Comparison of ENCODE assay signal across 10 cellular contexts in the genomic region with DNA sequence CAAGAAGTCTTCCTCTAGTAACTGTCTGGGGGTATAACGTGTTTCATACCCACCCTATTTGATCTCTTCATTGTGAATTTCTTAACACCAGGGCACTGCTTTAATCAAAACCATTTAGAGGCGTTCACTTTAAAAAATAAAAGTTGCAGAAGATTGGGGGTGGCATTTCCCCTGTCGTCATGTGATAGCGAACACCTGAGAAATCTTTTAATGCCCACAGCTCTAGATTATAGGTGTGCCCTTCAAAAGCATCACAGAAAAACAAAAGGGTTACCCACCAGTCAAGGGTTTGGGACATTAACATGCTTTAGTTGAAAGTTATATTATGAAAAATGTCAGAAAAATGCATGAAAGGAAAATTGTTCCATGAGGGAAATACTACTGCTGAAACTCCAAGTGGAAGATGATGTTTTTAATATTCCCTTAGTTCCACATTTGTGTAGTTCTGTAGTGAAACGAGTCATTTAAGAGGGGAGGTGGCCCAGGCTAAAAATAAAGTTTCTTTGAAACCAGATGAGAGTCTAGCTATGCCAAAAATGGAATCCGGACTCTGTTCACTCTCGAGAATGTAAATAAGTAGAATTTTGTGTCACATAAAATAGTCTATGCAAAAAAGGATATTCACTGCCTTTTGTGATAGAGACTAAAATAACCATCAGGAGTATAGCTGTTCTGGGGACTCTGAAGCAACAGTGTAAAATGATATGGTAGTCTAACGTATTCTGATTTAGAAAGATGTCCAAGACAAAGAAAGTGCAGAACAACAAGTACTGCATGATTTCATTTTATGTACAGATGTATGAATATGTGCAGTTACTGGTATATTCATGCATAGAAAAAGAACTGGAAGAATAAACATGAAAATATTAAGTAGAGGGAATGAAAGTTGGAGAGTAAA. TPM values are rescaled to one million over a fixed set of nuclear protein-coding genes. Genes with fewer than 3 reads are reported as not detected.
DNase-seq lines count a peak whose midpoint lies in the region; ATAC-seq and TF ChIP-seq lines count a peak whose summit lies in the region.
"Had no signal": no experiment of that assay in that cellular context is flagged by ENCODE, and none has a peak within 500 bp of the region (broad histone marks: within the 10 kb centered on the region; RNA-seq: fewer than 3 reads in every experiment).

No MANE protein-coding gene starts in this region.

- H4K91ac ChIP-seq in neuronal stem cell (ENCODE audit: low read depth, low read length, poor library complexity), result no peak overlapping the region

- H3K14ac ChIP-seq in neuronal stem cell (ENCODE audit: low read length), result no peak overlapping the region

- ATAC-seq in GM19438 (IDR thresholded peaks at IDR 0.05; ENCODE audit: low read depth, unreplicated experiment) (peak; percentile 69), HG03064 (IDR thresholded peaks at IDR 0.05; ENCODE audit: low read depth, unreplicated experiment) (peak; percentile 49)

- H3K23ac ChIP-seq in neuronal stem cell (ENCODE audit: low read depth, low read length, poor library complexity), result no peak overlapping the region

- no peak overlapping the region for H2BK12ac ChIP-seq in neuronal stem cell (ENCODE audit: low read length)

- peak overlapping the region in 3 of 4 donors; percentile 8 to 11 (median 10) for H3K4me3 ChIP-seq in esophagus muscularis mucosa
- H3K4me3 ChIP-seq in neuronal stem cell (ENCODE audit: low read length in 2 of 2), result no peak overlapping the region

- H3K4me1 ChIP-seq in esophagus muscularis mucosa, result peaks cover 40 to 73% (median 64%) of the 10 kb centered on the region in 4 donors
- H3K4me1 ChIP-seq in neuronal stem cell (ENCODE audit: control insufficient read depth in 2 of 2, insufficient read depth in 1 of 2, low read depth in 1 of 2, low read length in 2 of 2), result no peaks in the 10 kb centered on the region

- H3K4me2 ChIP-seq in neuronal stem cell (ENCODE audit: insufficient read depth, low read length, poor library complexity, severe bottlenecking), result no peak overlapping the region

- no peaks in the 10 kb centered on the region for H3K27me3 ChIP-seq in esophagus muscularis mucosa
- no peaks in the 10 kb centered on the region for H3K27me3 ChIP-seq in neuronal stem cell (ENCODE audit: control insufficient read depth in 3 of 3, insufficient read depth in 3 of 3, low read depth in 1 of 3, low read length in 3 of 3)

- no peak for TF ChIP-seq POLR2A in esophagus muscularis mucosa (IDR thresholded peaks at IDR 0.05; ENCODE audit: low read depth)

- DNase-seq in EH (ENCODE audit: low read depth) (peak; percentile 51), esophagus muscularis mucosa (ENCODE audit: extremely low spot score) (no peak), head of caudate nucleus (no peak), kidney glomerular epithelial cell (lab: John Stamatoyannopoulos, UW) (no peak), neuronal stem cell (ENCODE audit: low spot score) (no peak)
- DNase-seq in stimulated activated CD4-positive, alpha-beta T cell treated with anti-CD3 and anti-CD28 coated beads, Interleukin-15, amount 100 ng/mL, for 24 hours, result no peak
- DNase-seq: islet precursor cell, NCI-H345 had no signal

- H3K9me3 ChIP-seq in esophagus muscularis mucosa, result no peaks in the 10 kb centered on the region
- no peaks in the 10 kb centered on the region for H3K9me3 ChIP-seq in neuronal stem cell (replicated peaks in 1 of 2; ENCODE audit: control insufficient read depth in 2 of 2, insufficient read depth in 1 of 2, low read depth in 1 of 2, low read length in 2 of 2)

- no peak overlapping the region for H2AK5ac ChIP-seq in neuronal stem cell (ENCODE audit: low read depth, low read length)

- H3K79me1 ChIP-seq in neuronal stem cell (ENCODE audit: low read depth, low read length), result no peaks in the 10 kb centered on the region

- H2AFZ ChIP-seq in neuronal stem cell (ENCODE audit: low read length), result no peak overlapping the region

- 36% methylated on average over 8 of the region's 8 CpGs for WGBS in esophagus muscularis mucosa
- no CpG with 5 or more reads among the region's 8 CpGs for WGBS in neuronal stem cell (ENCODE audit: extremely low coverage in 2 of 2, insufficient read length in 2 of 2, insufficient replicate concordance in 1 of 2), 2 donors

- no peak overlapping the region for H3K4ac ChIP-seq in neuronal stem cell (ENCODE audit: low read length)

- H2BK15ac ChIP-seq in neuronal stem cell (ENCODE audit: low read length), result no peak overlapping the region

- no peak overlapping the region for H2BK120ac ChIP-seq in neuronal stem cell (ENCODE audit: low read depth, low read length)

- peaks cover 0 to 18% (median 9%) of the 10 kb centered on the region in 4 donors for H3K36me3 ChIP-seq in esophagus muscularis mucosa
- H3K36me3 ChIP-seq in neuronal stem cell (replicated peaks in 1 of 2; ENCODE audit: control insufficient read depth in 2 of 2, insufficient read depth in 2 of 2, low read length in 2 of 2), result peaks cover 0 to 12% of the 10 kb centered on the region in 2 donors

- TF ChIP-seq CTCF in esophagus muscularis mucosa (IDR thresholded peaks at IDR 0.05), result no peak

- intact Hi-C loops in esophagus muscularis mucosa (cut with DNase I), result no loop called here
- intact Hi-C loops in head of caudate nucleus (cut with DNase I), result no loop called here

- H3K9ac ChIP-seq in neuronal stem cell (ENCODE audit: low read depth, low read length, poor library complexity), result no peak overlapping the region

- H3K27ac ChIP-seq in esophagus muscularis mucosa (replicated peaks in 1 of 4), result peak overlapping the region; percentile 55 to 85 (median 65)
- H3K27ac ChIP-seq in neuronal stem cell (replicated peaks; ENCODE audit: low read length), result no peak overlapping the region

- no peak for TF ChIP-seq EP300 in esophagus muscularis mucosa (IDR thresholded peaks at IDR 0.05)

- H3K18ac ChIP-seq in neuronal stem cell (ENCODE audit: low read length), result no peak overlapping the region

- H4K8ac ChIP-seq in neuronal stem cell (ENCODE audit: low read depth, low read length), result no peak overlapping the region

- H2BK5ac ChIP-seq in neuronal stem cell (ENCODE audit: low read length), result no peak overlapping the region

RNA-seq across cellular contexts. Expression of gene ATP6V1E2, which starts 32.3 kb away (rescaled TPM):
- total RNA-seq in esophagus muscularis mucosa, result 1 to 10 TPM; 3.6 to 7.5 (median 5.5) TPM
- 4.6 TPM for polyA plus RNA-seq in neuronal stem cell (2013, experiment 1 of 2)
- polyA plus RNA-seq in neuronal stem cell (2013, experiment 2 of 2), result 4.1 TPM

RNA-seq across cellular contexts. Expression of gene RHOQ, which starts 32.4 kb away (rescaled TPM):
- total RNA-seq in esophagus muscularis mucosa, result 100 to 1,000 TPM; 107 to 168 (median 142) TPM
- 38.2 TPM for polyA plus RNA-seq in neuronal stem cell (2013, experiment 1 of 2)
- polyA plus RNA-seq in neuronal stem cell (2013, experiment 2 of 2), result 38.1 TPM

RNA-seq across cellular contexts. Expression of gene PIGF, which starts 42.1 kb away (rescaled TPM):
- 1 to 10 TPM; 5.2 to 8.3 (median 6.4) TPM for total RNA-seq in esophagus muscularis mucosa
- polyA plus RNA-seq in neuronal stem cell (2013, experiment 1 of 2), result 53.2 TPM
- polyA plus RNA-seq in neuronal stem cell (2013, experiment 2 of 2), result 51.6 TPM

RNA-seq across cellular contexts. Expression of gene CRIPT, which starts 42.3 kb away (rescaled TPM):
- total RNA-seq in esophagus muscularis mucosa, result 10 to 100 TPM; 13.9 to 20.7 (median 18.3) TPM
- 17.3 TPM for polyA plus RNA-seq in neuronal stem cell (2013, experiment 1 of 2)
- polyA plus RNA-seq in neuronal stem cell (2013, experiment 2 of 2), result 18.1 TPM

Comparison
In these comparisons a context has a peak if more than half of its experiments do, and no peak if none do; other contexts are left out.
1. H3K4me3 ChIP-seq: peak in esophagus muscularis mucosa (3 of 4); none in neuronal stem cell (0 of 2).